Comparison of ENCODE assay signal across 1 cellular context in the genomic region with DNA sequence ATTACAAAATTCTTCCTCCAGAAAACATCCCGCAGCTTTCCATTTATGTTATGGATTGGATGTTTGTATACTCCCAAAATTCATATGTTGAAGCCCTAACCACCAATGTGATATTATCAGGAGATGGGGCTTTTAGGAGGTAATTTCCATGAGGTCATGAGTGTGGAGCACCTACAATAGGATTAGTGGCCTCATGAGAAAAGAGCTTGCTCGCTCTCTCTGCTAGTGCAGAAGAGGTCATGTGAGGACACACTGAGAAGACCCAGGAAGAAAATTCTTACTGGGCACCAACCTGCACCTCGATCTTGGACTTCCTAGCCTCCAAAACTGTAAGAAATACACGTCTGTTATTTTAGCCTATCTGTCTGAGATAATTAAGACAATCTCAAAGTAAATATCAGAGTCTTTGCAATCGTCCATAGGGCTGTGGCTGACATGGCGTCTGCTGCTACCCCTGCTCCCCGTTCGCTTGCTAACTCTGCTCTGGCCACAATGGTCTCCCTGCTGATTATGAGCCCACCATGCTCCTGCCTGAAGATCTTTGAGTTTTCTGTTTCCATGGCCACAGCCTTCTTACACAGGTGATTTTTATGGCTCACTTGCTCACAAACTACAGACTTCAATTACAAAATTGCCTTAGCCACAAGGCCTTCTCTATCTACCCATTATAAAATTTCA.
TF ChIP-seq lines count a peak whose summit lies in the region.

No MANE protein-coding gene starts in this region.

TF ChIP-seq in IMR-90, 13 proteins besides CTCF, POLR2A, EP300 and RAD21:
- TF ChIP-seq MAFK (IDR thresholded peaks at IDR 0.05; ENCODE audit: low read depth, low read length) (no peak), RCOR1 (IDR thresholded peaks at IDR 0.05; ENCODE audit: insufficient replicate concordance, low read length) (no peak), CEBPB (IDR thresholded peaks at IDR 0.05; ENCODE audit: low read depth, low read length) (no peak), MAZ (IDR thresholded peaks at IDR 0.05; ENCODE audit: borderline replicate concordance, low read depth, low read length) (no peak), NFE2L2 (IDR thresholded peaks at IDR 0.05; ENCODE audit: low read depth, low read length) (no peak), MXI1 (IDR thresholded peaks at IDR 0.05; ENCODE audit: borderline replicate concordance, low read depth, low read length) (no peak), SMC3 (IDR thresholded peaks at IDR 0.05; ENCODE audit: low read depth, low read length) (no peak), FOS (IDR thresholded peaks at IDR 0.05; ENCODE audit: low read depth, low read length) (no peak), RFX5 (IDR thresholded peaks at IDR 0.05; ENCODE audit: low read depth, low read length) (no peak), CHD1 (IDR thresholded peaks at IDR 0.05; ENCODE audit: low read depth, low read length) (no peak), BHLHE40 (IDR thresholded peaks at IDR 0.05; ENCODE audit: low read depth, low read length) (no peak)
- TF ChIP-seq, protein P1, sequence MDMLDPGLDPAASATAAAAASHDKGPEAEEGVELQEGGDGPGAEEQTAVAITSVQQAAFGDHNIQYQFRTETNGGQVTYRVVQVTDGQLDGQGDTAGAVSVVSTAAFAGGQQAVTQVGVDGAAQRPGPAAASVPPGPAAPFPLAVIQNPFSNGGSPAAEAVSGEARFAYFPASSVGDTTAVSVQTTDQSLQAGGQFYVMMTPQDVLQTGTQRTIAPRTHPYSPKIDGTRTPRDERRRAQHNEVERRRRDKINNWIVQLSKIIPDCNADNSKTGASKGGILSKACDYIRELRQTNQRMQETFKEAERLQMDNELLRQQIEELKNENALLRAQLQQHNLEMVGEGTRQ (IDR thresholded peaks at IDR 0.05; ENCODE audit: low read depth, low read length): no peak
- TF ChIP-seq, protein P2, sequence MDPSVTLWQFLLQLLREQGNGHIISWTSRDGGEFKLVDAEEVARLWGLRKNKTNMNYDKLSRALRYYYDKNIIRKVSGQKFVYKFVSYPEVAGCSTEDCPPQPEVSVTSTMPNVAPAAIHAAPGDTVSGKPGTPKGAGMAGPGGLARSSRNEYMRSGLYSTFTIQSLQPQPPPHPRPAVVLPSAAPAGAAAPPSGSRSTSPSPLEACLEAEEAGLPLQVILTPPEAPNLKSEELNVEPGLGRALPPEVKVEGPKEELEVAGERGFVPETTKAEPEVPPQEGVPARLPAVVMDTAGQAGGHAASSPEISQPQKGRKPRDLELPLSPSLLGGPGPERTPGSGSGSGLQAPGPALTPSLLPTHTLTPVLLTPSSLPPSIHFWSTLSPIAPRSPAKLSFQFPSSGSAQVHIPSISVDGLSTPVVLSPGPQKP (IDR thresholded peaks at IDR 0.05; ENCODE audit: borderline replicate concordance, low read depth, low read length): no peak
